In the genomic region with DNA sequence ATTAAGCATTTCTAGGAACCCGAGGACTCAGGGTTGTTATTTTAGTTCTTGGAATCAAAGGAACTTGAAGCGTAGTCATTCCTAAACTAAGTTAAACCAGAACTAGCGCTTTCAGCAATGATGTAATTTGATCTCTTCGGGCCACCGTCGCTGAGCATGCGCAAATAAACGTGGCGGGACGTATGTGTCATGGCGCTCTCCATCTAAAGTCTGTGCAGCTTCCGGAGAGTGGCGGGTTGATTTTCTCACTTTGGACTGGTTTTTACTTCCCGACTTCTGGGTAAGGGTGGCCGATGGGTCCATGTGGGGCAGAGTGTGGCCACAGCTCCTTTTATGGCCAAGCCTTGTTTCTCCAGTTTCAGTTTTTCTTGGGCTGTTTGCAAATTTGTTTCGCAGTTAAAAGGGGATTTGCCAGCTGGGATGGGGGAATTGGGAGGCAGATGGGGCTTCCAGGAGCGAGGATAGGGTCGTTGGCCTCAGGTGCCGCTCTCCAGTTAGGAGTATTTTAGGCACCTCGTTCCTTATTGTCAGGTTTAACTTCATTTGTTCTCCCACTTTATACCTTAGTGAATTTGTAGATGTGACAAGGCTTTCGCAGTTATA, we compare ENCODE assay signal across 1 cellular context.
TF ChIP-seq lines count a peak whose summit lies in the region.

A gene (plus strand): TSS at position 163 of the 603 bp plus-strand sequence. CDS start 11,894 bp downstream, outside the sequence.

TF ChIP-seq in K562, 482 proteins besides CTCF, POLR2A, EP300 and RAD21 (continued from another document and continues in another):
- TF ChIP-seq, protein P1, sequence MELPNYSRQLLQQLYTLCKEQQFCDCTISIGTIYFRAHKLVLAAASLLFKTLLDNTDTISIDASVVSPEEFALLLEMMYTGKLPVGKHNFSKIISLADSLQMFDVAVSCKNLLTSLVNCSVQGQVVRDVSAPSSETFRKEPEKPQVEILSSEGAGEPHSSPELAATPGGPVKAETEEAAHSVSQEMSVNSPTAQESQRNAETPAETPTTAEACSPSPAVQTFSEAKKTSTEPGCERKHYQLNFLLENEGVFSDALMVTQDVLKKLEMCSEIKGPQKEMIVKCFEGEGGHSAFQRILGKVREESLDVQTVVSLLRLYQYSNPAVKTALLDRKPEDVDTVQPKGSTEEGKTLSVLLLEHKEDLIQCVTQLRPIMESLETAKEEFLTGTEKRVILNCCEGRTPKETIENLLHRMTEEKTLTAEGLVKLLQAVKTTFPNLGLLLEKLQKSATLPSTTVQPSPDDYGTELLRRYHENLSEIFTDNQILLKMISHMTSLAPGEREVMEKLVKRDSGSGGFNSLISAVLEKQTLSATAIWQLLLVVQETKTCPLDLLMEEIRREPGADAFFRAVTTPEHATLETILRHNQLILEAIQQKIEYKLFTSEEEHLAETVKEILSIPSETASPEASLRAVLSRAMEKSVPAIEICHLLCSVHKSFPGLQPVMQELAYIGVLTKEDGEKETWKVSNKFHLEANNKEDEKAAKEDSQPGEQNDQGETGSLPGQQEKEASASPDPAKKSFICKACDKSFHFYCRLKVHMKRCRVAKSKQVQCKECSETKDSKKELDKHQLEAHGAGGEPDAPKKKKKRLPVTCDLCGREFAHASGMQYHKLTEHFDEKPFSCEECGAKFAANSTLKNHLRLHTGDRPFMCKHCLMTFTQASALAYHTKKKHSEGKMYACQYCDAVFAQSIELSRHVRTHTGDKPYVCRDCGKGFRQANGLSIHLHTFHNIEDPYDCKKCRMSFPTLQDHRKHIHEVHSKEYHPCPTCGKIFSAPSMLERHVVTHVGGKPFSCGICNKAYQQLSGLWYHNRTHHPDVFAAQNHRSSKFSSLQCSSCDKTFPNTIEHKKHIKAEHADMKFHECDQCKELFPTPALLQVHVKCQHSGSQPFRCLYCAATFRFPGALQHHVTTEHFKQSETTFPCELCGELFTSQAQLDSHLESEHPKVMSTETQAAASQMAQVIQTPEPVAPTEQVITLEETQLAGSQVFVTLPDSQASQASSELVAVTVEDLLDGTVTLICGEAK (IDR thresholded peaks at IDR 0.05): 0 out of 2 replicates have a peak, but pooled peaks have one; percentile 8
- TF ChIP-seq, protein P1 (CRISPR knock-in tag; IDR thresholded peaks at IDR 0.05): no peak
- TF ChIP-seq CREM (IDR thresholded peaks at IDR 0.05; ENCODE audit: low read depth) (peak; percentile 90), ZNF764 (CRISPR knock-in tag; IDR thresholded peaks at IDR 0.05; ENCODE audit: low read depth) (no peak), ZNF133 (CRISPR knock-in tag; IDR thresholded peaks at IDR 0.05) (no peak), KDM5B (IDR thresholded peaks at IDR 0.05; ENCODE audit: insufficient replicate concordance, low read depth, low read length) (peak; percentile 84), KAT7 (CRISPR knock-in tag; IDR thresholded peaks at IDR 0.05; ENCODE audit: borderline replicate concordance) (0 out of 2 replicates have a peak, but pooled peaks have one; percentile 29), NFRKB (IDR thresholded peaks at IDR 0.05; ENCODE audit: low read depth) (peak; percentile 92; the same call in 1 of the 2 replicates), RBBP5 (IDR thresholded peaks at IDR 0.05; ENCODE audit: borderline replicate concordance, insufficient read depth, low read length, poor library complexity, severe bottlenecking) (peak; percentile 92), BDP1 (IDR thresholded peaks at IDR 0.05; ENCODE audit: insufficient read depth, insufficient read length) (no peak), ZNF408 (CRISPR knock-in tag; IDR thresholded peaks at IDR 0.05; ENCODE audit: low read depth) (no peak), KLF16 (IDR thresholded peaks at IDR 0.05) (peak; percentile 60; the same call in 1 of the 2 replicates), PML (IDR thresholded peaks at IDR 0.05; ENCODE audit: low read length) (peak; percentile 84), CBX8 (IDR thresholded peaks at IDR 0.05; ENCODE audit: borderline replicate concordance, extremely low read depth, low read depth, low read length, poor library complexity, severe bottlenecking) (no peak), FUS (optimal IDR thresholded peaks at IDR 0.05; ENCODE audit: low read depth, low read length) (no peak), HDAC2 (IDR thresholded peaks at IDR 0.05) (peak; percentile 60; the same call in 1 of the 2 replicates), CEBPB (tag; IDR thresholded peaks at IDR 0.05) (peak; percentile 35), GTF2E2 (tag; IDR thresholded peaks at IDR 0.05) (peak; percentile 98), MXI1 (IDR thresholded peaks at IDR 0.05; ENCODE audit: low read depth, low read length) (0 out of 2 replicates have a peak, but pooled peaks have one; percentile 7), SIN3A (IDR thresholded peaks at IDR 0.05; ENCODE audit: borderline replicate concordance in 2 of 2, control insufficient read depth in 1 of 2, low read depth in 2 of 2, low read length in 2 of 2) (peak in 1 of 2 experiments; percentile 51; a peak in 1 of 4 replicates), CTBP1 (IDR thresholded peaks at IDR 0.05; ENCODE audit: borderline replicate concordance) (peak; percentile 35), TAF1 (IDR thresholded peaks at IDR 0.05; ENCODE audit: control insufficient read depth, extremely low read depth, insufficient read depth, low read length, severe bottlenecking) (peak; percentile 97), MEIS2 (IDR thresholded peaks at IDR 0.05; ENCODE audit: partially characterized antibody) (peak; percentile 75), CXXC5 (CRISPR knock-in tag; IDR thresholded peaks at IDR 0.05) (peak; percentile 82), POLR2B (IDR thresholded peaks at IDR 0.05; ENCODE audit: low read depth, partially characterized antibody) (peak; percentile 89), YY1 (IDR thresholded peaks at IDR 0.05; ENCODE audit: borderline replicate concordance in 1 of 3, control insufficient read depth in 1 of 3, extremely low read depth in 1 of 3, insufficient read depth in 3 of 3, insufficient read length in 1 of 3, insufficient replicate concordance in 2 of 3, low read depth in 1 of 3, low read length in 2 of 3) (peak; percentile 84 to 98 (median 96)), NFATC3 (IDR thresholded peaks at IDR 0.05) (no peak), ZNF239 (CRISPR knock-in tag; IDR thresholded peaks at IDR 0.05) (peak; percentile 25), CEBPG (CRISPR knock-in tag; IDR thresholded peaks at IDR 0.05) (0 out of 2 replicates have a peak, but pooled peaks have one; percentile 20), CEBPG (tag; conservative IDR thresholded peaks at IDR 0.05 in 1 of 2, IDR thresholded peaks at IDR 0.05 in 1 of 2) (peak; percentile 56 to 70; a peak in 3 of 4 replicates), RFX1 (IDR thresholded peaks at IDR 0.05) (no peak), ATF7 (IDR thresholded peaks at IDR 0.05) (peak; percentile 88), KLF13 (tag; IDR thresholded peaks at IDR 0.05; ENCODE audit: borderline replicate concordance, low read depth) (no peak), E2F3 (CRISPR knock-in tag; IDR thresholded peaks at IDR 0.05) (peak; percentile 65; the same call in 1 of the 2 replicates), ELF2 (CRISPR knock-in tag; IDR thresholded peaks at IDR 0.05) (peak; percentile 81), GTF2F1 (IDR thresholded peaks at IDR 0.05; ENCODE audit: low read depth, low read length) (no peak; the same call in 1 of the 2 replicates), MBD2 (IDR thresholded peaks at IDR 0.05; ENCODE audit: borderline replicate concordance, low read depth) (0 out of 2 replicates have a peak, but pooled peaks have one; percentile 40), RB1 (IDR thresholded peaks at IDR 0.05; ENCODE audit: low read depth) (peak; percentile 100)
- TF ChIP-seq, protein P2, sequence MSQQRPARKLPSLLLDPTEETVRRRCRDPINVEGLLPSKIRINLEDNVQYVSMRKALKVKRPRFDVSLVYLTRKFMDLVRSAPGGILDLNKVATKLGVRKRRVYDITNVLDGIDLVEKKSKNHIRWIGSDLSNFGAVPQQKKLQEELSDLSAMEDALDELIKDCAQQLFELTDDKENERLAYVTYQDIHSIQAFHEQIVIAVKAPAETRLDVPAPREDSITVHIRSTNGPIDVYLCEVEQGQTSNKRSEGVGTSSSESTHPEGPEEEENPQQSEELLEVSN (IDR thresholded peaks at IDR 0.05; ENCODE audit: borderline replicate concordance in 1 of 2, extremely low read depth in 1 of 2, insufficient read depth in 1 of 2, insufficient read length in 1 of 2, low read depth in 1 of 2, low read length in 1 of 2, poor library complexity in 1 of 2, severe bottlenecking in 1 of 2): peak; percentile 18 to 70
- TF ChIP-seq, protein P3, sequence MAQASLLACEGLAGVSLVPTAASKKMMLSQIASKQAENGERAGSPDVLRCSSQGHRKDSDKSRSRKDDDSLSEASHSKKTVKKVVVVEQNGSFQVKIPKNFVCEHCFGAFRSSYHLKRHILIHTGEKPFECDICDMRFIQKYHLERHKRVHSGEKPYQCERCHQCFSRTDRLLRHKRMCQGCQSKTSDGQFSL (CRISPR knock-in tag; IDR thresholded peaks at IDR 0.05): no peak
- TF ChIP-seq, protein P3 (tag; IDR thresholded peaks at IDR 0.05): no peak
- TF ChIP-seq, protein P4, sequence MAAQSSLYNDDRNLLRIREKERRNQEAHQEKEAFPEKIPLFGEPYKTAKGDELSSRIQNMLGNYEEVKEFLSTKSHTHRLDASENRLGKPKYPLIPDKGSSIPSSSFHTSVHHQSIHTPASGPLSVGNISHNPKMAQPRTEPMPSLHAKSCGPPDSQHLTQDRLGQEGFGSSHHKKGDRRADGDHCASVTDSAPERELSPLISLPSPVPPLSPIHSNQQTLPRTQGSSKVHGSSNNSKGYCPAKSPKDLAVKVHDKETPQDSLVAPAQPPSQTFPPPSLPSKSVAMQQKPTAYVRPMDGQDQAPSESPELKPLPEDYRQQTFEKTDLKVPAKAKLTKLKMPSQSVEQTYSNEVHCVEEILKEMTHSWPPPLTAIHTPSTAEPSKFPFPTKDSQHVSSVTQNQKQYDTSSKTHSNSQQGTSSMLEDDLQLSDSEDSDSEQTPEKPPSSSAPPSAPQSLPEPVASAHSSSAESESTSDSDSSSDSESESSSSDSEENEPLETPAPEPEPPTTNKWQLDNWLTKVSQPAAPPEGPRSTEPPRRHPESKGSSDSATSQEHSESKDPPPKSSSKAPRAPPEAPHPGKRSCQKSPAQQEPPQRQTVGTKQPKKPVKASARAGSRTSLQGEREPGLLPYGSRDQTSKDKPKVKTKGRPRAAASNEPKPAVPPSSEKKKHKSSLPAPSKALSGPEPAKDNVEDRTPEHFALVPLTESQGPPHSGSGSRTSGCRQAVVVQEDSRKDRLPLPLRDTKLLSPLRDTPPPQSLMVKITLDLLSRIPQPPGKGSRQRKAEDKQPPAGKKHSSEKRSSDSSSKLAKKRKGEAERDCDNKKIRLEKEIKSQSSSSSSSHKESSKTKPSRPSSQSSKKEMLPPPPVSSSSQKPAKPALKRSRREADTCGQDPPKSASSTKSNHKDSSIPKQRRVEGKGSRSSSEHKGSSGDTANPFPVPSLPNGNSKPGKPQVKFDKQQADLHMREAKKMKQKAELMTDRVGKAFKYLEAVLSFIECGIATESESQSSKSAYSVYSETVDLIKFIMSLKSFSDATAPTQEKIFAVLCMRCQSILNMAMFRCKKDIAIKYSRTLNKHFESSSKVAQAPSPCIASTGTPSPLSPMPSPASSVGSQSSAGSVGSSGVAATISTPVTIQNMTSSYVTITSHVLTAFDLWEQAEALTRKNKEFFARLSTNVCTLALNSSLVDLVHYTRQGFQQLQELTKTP (IDR thresholded peaks at IDR 0.05; ENCODE audit: low read depth in 1 of 2, partially characterized antibody in 2 of 2): peak; percentile 60 to 82
- TF ChIP-seq, protein P5, sequence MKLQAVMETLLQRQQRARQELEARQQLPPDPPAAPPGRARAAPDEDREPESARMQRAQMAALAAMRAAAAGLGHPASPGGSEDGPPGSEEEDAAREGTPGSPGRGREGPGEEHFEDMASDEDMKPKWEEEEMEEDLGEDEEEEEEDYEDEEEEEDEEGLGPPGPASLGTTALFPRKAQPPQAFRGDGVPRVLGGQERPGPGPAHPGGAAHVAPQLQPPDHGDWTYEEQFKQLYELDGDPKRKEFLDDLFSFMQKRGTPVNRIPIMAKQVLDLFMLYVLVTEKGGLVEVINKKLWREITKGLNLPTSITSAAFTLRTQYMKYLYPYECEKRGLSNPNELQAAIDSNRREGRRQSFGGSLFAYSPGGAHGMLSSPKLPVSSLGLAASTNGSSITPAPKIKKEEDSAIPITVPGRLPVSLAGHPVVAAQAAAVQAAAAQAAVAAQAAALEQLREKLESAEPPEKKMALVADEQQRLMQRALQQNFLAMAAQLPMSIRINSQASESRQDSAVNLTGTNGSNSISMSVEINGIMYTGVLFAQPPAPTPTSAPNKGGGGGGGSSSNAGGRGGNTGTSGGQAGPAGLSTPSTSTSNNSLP (IDR thresholded peaks at IDR 0.05; ENCODE audit: borderline replicate concordance, low read depth, low read length): no peak; the same call in 1 of the 2 replicates
